In genomic region chr6:166275714-166276166, GRCh38 we compare ENCODE assay signal across 1 cellular context.
TF ChIP-seq lines count a peak whose summit lies in the region.

No MANE protein-coding gene starts in this region.

TF ChIP-seq in K562, 482 proteins besides CTCF, POLR2A, EP300 and RAD21 (continued from another document and continues in another):
- TF ChIP-seq ELK3 (CRISPR knock-in tag; IDR thresholded peaks at IDR 0.05) (no peak), ZNF707 (CRISPR knock-in tag; conservative IDR thresholded peaks at IDR 0.05) (no peak), RNF2 (IDR thresholded peaks at IDR 0.05) (0 out of 2 replicates have a peak, but pooled peaks have one; percentile 25), POLR3A (IDR thresholded peaks at IDR 0.05; ENCODE audit: borderline replicate concordance, extremely low read depth, insufficient read depth, insufficient read length) (no peak), MAFF (IDR thresholded peaks at IDR 0.05; ENCODE audit: low read length) (no peak), ETS2 (tag; IDR thresholded peaks at IDR 0.05; ENCODE audit: borderline replicate concordance, poor library complexity, severe bottlenecking) (no peak), CC2D1A (IDR thresholded peaks at IDR 0.05) (peak; percentile 70; the same call in 1 of the 2 replicates), SP1 (CRISPR knock-in tag; IDR thresholded peaks at IDR 0.05) (0 out of 2 replicates have a peak, but pooled peaks have one; percentile 22), JUND (IDR thresholded peaks at IDR 0.05; ENCODE audit: borderline replicate concordance, low read depth, low read length) (peak; percentile 32; the same call in 1 of the 2 replicates), JUND (tag; IDR thresholded peaks at IDR 0.05; ENCODE audit: borderline replicate concordance, low read depth, low read length) (no peak), SMARCA4 (IDR thresholded peaks at IDR 0.05) (no peak), ZNF780A (CRISPR knock-in tag; IDR thresholded peaks at IDR 0.05) (no peak), ARID2 (IDR thresholded peaks at IDR 0.05) (peak; percentile 72), HOMEZ (CRISPR knock-in tag; IDR thresholded peaks at IDR 0.05) (no peak), MYC (IDR thresholded peaks at IDR 0.05; ENCODE audit: low read depth, low read length) (peak; percentile 46), MYC (CRISPR knock-in tag; IDR thresholded peaks at IDR 0.05; ENCODE audit: borderline replicate concordance, low read depth) (no peak), ZKSCAN8 (CRISPR knock-in tag; IDR thresholded peaks at IDR 0.05) (no peak), CEBPG (CRISPR knock-in tag; IDR thresholded peaks at IDR 0.05) (no peak), CEBPG (tag; conservative IDR thresholded peaks at IDR 0.05 in 1 of 2, IDR thresholded peaks at IDR 0.05 in 1 of 2) (no peak), ARHGAP35 (IDR thresholded peaks at IDR 0.05; ENCODE audit: partially characterized antibody) (no peak), ZC3H4 (CRISPR knock-in tag; IDR thresholded peaks at IDR 0.05; ENCODE audit: borderline replicate concordance) (no peak), CCNT2 (IDR thresholded peaks at IDR 0.05; ENCODE audit: borderline replicate concordance, extremely low read depth, insufficient read length, low read depth, low read length) (no peak), TEAD1 (CRISPR knock-in tag; IDR thresholded peaks at IDR 0.05) (no peak), ZNF384 (IDR thresholded peaks at IDR 0.05; ENCODE audit: low read depth, low read length) (0 out of 2 replicates have a peak, but pooled peaks have one; percentile 18), ZNF778 (CRISPR knock-in tag; IDR thresholded peaks at IDR 0.05) (no peak), RCOR1 (IDR thresholded peaks at IDR 0.05; ENCODE audit: borderline replicate concordance in 1 of 2, low read depth in 2 of 2, low read length in 2 of 2) (0 out of 4 replicates have a peak, but pooled peaks of 1 of the 2 experiments have one; percentile 10), HNRNPK (IDR thresholded peaks at IDR 0.05; ENCODE audit: low read depth, low read length, poor library complexity, severe bottlenecking) (no peak), ERF (CRISPR knock-in tag; IDR thresholded peaks at IDR 0.05) (no peak), ZHX1 (conservative IDR thresholded peaks at IDR 0.05; ENCODE audit: low read length) (0 out of 2 replicates have a peak, but pooled peaks have one; percentile 60), KLF1 (tag; IDR thresholded peaks at IDR 0.05) (no peak), ZNF354B (CRISPR knock-in tag; IDR thresholded peaks at IDR 0.05) (no peak), ZNF232 (CRISPR knock-in tag; IDR thresholded peaks at IDR 0.05) (no peak), SREBF1 (IDR thresholded peaks at IDR 0.05; ENCODE audit: borderline replicate concordance, low read depth, low read length) (no peak), ZFP36 (IDR thresholded peaks at IDR 0.05; ENCODE audit: low read depth, low read length, partially characterized antibody) (peak; percentile 10), NEUROD1 (IDR thresholded peaks at IDR 0.05; ENCODE audit: borderline replicate concordance, low read depth, low read length, partially characterized antibody) (peak; percentile 31), POLR2G (IDR thresholded peaks at IDR 0.05; ENCODE audit: low read depth, low read length) (no peak), ZNF143 (CRISPR knock-in tag; IDR thresholded peaks at IDR 0.05) (no peak), KDM4B (IDR thresholded peaks at IDR 0.05; ENCODE audit: borderline replicate concordance in 2 of 2, low read depth in 1 of 2) (no peak), RNF219 (CRISPR knock-in tag; IDR thresholded peaks at IDR 0.05) (no peak), SETDB1 (IDR thresholded peaks at IDR 0.05; ENCODE audit: low read length) (no peak), TFAP4 (CRISPR knock-in tag; IDR thresholded peaks at IDR 0.05; ENCODE audit: borderline replicate concordance) (peak; percentile 48; the same call in 1 of the 2 replicates), GABPB2 (CRISPR knock-in tag; conservative IDR thresholded peaks at IDR 0.05) (no peak), RFX5 (IDR thresholded peaks at IDR 0.05; ENCODE audit: low read depth, low read length) (no peak), ZNF239 (CRISPR knock-in tag; IDR thresholded peaks at IDR 0.05) (no peak), MIER1 (IDR thresholded peaks at IDR 0.05; ENCODE audit: low read depth) (no peak), MTF1 (CRISPR knock-in tag; IDR thresholded peaks at IDR 0.05; ENCODE audit: borderline replicate concordance) (no peak), CREB3L1 (IDR thresholded peaks at IDR 0.05; ENCODE audit: borderline replicate concordance, low read depth) (no peak), CREB3 (tag; conservative IDR thresholded peaks at IDR 0.05; ENCODE audit: low read depth) (no peak), TAF9B (IDR thresholded peaks at IDR 0.05; ENCODE audit: partially characterized antibody) (no peak), E2F5 (CRISPR knock-in tag; IDR thresholded peaks at IDR 0.05) (no peak), ZNF197 (CRISPR knock-in tag; IDR thresholded peaks at IDR 0.05; ENCODE audit: low read depth) (no peak), ZBTB2 (IDR thresholded peaks at IDR 0.05) (no peak), SIN3B (IDR thresholded peaks at IDR 0.05; ENCODE audit: low read depth) (no peak), SMAD3 (CRISPR knock-in tag; conservative IDR thresholded peaks at IDR 0.05) (no peak), RBM15 (IDR thresholded peaks at IDR 0.05; ENCODE audit: insufficient read depth, low read length) (no peak), VEZF1 (CRISPR knock-in tag; IDR thresholded peaks at IDR 0.05) (0 out of 2 replicates have a peak, but pooled peaks have one; percentile 21), ZBTB17 (CRISPR knock-in tag; IDR thresholded peaks at IDR 0.05) (no peak), EZH2 (IDR thresholded peaks at IDR 0.05; ENCODE audit: borderline replicate concordance, low read depth, low read length) (no peak), RBFOX2 (IDR thresholded peaks at IDR 0.05; ENCODE audit: low read depth, low read length) (no peak)
